In genomic region chr11:68340003-68340767, GRCh38 we compare ENCODE assay signal across 1 cellular context.
TF ChIP-seq lines count a peak whose summit lies in the region.

No MANE protein-coding gene starts in this region.

TF ChIP-seq in GM12878, 131 proteins besides CTCF, POLR2A, EP300 and RAD21 (continued from another document):
- TF ChIP-seq SMARCA5 (IDR thresholded peaks at IDR 0.05) (peak; percentile 89), BCL11A (IDR thresholded peaks at IDR 0.05; ENCODE audit: low read depth, low read length) (peak; percentile 83; the same call in 1 of the 2 replicates), RCOR1 (conservative IDR thresholded peaks at IDR 0.05; ENCODE audit: low read depth, low read length) (no peak), IKZF2 (IDR thresholded peaks at IDR 0.05) (peak; percentile 46 to 55; a peak in 2 of 4 replicates), FOXM1 (IDR thresholded peaks at IDR 0.05; ENCODE audit: low read depth, low read length) (0 out of 2 replicates have a peak, but pooled peaks have one; percentile 4), GATAD2B (conservative IDR thresholded peaks at IDR 0.05; ENCODE audit: low read depth) (no peak), POU2F2 (IDR thresholded peaks at IDR 0.05; ENCODE audit: borderline replicate concordance, low read depth, low read length) (peak; percentile 9; the same call in 1 of the 3 replicates), NR2F1 (conservative IDR thresholded peaks at IDR 0.05) (peak; percentile 83), RUNX3 (IDR thresholded peaks at IDR 0.05; ENCODE audit: low read length) (peak; percentile 26; the same call in 1 of the 2 replicates), ATF2 (IDR thresholded peaks at IDR 0.05; ENCODE audit: low read length) (no peak), TBL1XR1 (IDR thresholded peaks at IDR 0.05; ENCODE audit: low read depth, low read length) (no peak), PBX3 (IDR thresholded peaks at IDR 0.05; ENCODE audit: insufficient replicate concordance, low read depth, low read length) (peak; percentile 45), NBN (IDR thresholded peaks at IDR 0.05) (no peak)
